ENCODE assay signal across 9 cellular contexts in the genomic region with DNA sequence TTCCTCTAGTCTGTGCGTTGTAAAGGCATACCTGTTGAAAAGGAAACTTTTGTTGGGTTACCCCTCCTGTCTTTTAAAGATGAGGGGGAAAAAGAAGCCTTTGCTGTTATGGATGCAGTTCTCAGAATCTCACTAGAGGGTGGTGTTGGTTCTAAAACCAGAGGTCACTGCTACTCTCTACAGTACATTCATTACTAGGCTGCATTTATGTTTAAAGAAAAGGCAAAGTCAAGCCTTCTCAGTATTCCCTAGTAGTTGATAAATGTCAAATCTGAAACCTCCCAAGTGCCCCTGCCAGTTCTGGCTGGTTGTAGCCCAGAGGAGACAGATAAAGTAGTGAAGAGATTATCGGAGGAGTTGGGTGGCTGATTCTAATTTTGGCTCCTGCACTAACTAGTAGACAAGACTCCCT. TPM values are rescaled to one million over a fixed set of nuclear protein-coding genes. Genes with fewer than 3 reads are reported as not detected.
DNase-seq lines count a peak whose midpoint lies in the region; ATAC-seq, FAIRE-seq and TF ChIP-seq lines count a peak whose summit lies in the region.
"Had no signal": no experiment of that assay in that cellular context is flagged by ENCODE, and none has a peak within 500 bp of the region (broad histone marks: within the 10 kb centered on the region; RNA-seq: fewer than 3 reads in every experiment).

No MANE protein-coding gene starts in this region.

- peak; percentile 33 for DNase-seq in stimulated activated CD4-positive, alpha-beta T cell treated with anti-CD3 and anti-CD28 coated beads, Interleukin-4, amount 100 ng/mL, for 24 hours
- DNase-seq in stimulated activated CD4-positive, alpha-beta T cell treated with anti-CD3 and anti-CD28 coated beads, Interleukin-4, amount 100 ng/mL, for 4 hours = no peak
- DNase-seq in NCI-H748 (lab: John Stamatoyannopoulos, UW; ENCODE audit: unreplicated experiment) (peak; percentile 62), astrocyte (ENCODE audit: low read depth) (peak; percentile 19), hepatic stellate cell (ENCODE audit: low spot score) (peak; percentile 39), smooth muscle cell (lab: John Stamatoyannopoulos, UW; ENCODE audit: unreplicated experiment) (no peak)
- no peak for DNase-seq in stimulated activated CD4-positive, alpha-beta T cell treated with anti-CD3 and anti-CD28 coated beads, Interleukin-1b, Interleukin-23, amount 100 ng/mL, for 48 hours

- no peak for FAIRE-seq in astrocyte (lab: Jason Lieb, UNC)

- H3K27me3 Mint-ChIP-seq in astrocyte (ENCODE audit: low read depth, unreplicated experiment) = peaks cover 15% of the 10 kb centered on the region

- no peaks in the 10 kb centered on the region for H4K20me1 ChIP-seq in astrocyte (ENCODE audit: insufficient read depth, low read length)
- no peaks in the 10 kb centered on the region for H4K20me1 ChIP-seq in smooth muscle cell (ENCODE audit: low read depth)

- peak; percentile 33 for ATAC-seq in HG02870 (IDR thresholded peaks at IDR 0.05; ENCODE audit: unreplicated experiment)

- H2AFZ ChIP-seq in astrocyte (ENCODE audit: low read depth, low read length) (no peak overlapping the region), smooth muscle cell (ENCODE audit: low read depth) (no peak overlapping the region)

- 20% methylated on average over 2 of the region's 2 CpGs for WGBS in smooth muscle cell (ENCODE audit: low lambda C conversion rate)

- peaks cover 2% of the 10 kb centered on the region for H3K4me1 Mint-ChIP-seq in astrocyte (ENCODE audit: low read depth, unreplicated experiment)

- H3K9ac ChIP-seq in astrocyte (ENCODE audit: low read length) = no peak overlapping the region
- H3K9ac ChIP-seq in smooth muscle cell (ENCODE audit: low read depth) = no peak overlapping the region

- H3K27ac Mint-ChIP-seq in astrocyte (ENCODE audit: unreplicated experiment) = no peak overlapping the region

- H3K4me3 Mint-ChIP-seq in astrocyte (ENCODE audit: unreplicated experiment) = no peak overlapping the region

- H3K4me2 ChIP-seq in astrocyte (ENCODE audit: low read length) = no peak overlapping the region
- no peak overlapping the region for H3K4me2 ChIP-seq in smooth muscle cell

- H3K36me3 ChIP-seq in astrocyte (ENCODE audit: insufficient read depth, low read length) = no peaks in the 10 kb centered on the region
- H3K36me3 ChIP-seq in smooth muscle cell (ENCODE audit: low read depth) = no peaks in the 10 kb centered on the region

- no peak overlapping the region for H3K27ac ChIP-seq in astrocyte (ENCODE audit: low read depth, low read length)
- no peak overlapping the region for H3K27ac ChIP-seq in smooth muscle cell (ENCODE audit: low read depth)
- H3K27ac ChIP-seq: epithelial cell of prostate had no signal

- no peaks in the 10 kb centered on the region for H3K9me3 Mint-ChIP-seq in astrocyte (ENCODE audit: unreplicated experiment)

- H3K27me3 ChIP-seq in astrocyte (ENCODE audit: insufficient read depth, low read length) = peaks cover 22% of the 10 kb centered on the region
- H3K27me3 ChIP-seq in smooth muscle cell (ENCODE audit: low read depth) = peaks cover 20% of the 10 kb centered on the region

- no peaks in the 10 kb centered on the region for H3K9me3 ChIP-seq in astrocyte (ENCODE audit: insufficient read depth, low read depth, low read length)
- no peaks in the 10 kb centered on the region for H3K9me3 ChIP-seq in smooth muscle cell (replicated peaks; ENCODE audit: low read depth)

- TF ChIP-seq CTCF in astrocyte (IDR thresholded peaks at IDR 0.05; ENCODE audit: insufficient read depth, low read depth, low read length) (peak; percentile 86), smooth muscle cell (IDR thresholded peaks at IDR 0.05; ENCODE audit: borderline replicate concordance, insufficient read depth, poor library complexity, severe bottlenecking) (peak; percentile 79)

- no peaks in the 10 kb centered on the region for H3K36me3 Mint-ChIP-seq in astrocyte (ENCODE audit: low read depth, unreplicated experiment)

- H3K4me1 ChIP-seq in astrocyte (ENCODE audit: insufficient read depth, low read length) (peaks cover 3% of the 10 kb centered on the region), smooth muscle cell (ENCODE audit: low read depth) (peaks cover 13% of the 10 kb centered on the region)

- H3K4me3 ChIP-seq in astrocyte (ENCODE audit: insufficient read depth, low read depth, low read length) = no peak overlapping the region
- no peak overlapping the region for H3K4me3 ChIP-seq in smooth muscle cell

- no peaks in the 10 kb centered on the region for H3F3A ChIP-seq in smooth muscle cell (ENCODE audit: low read depth)

- no peaks in the 10 kb centered on the region for H3K79me2 ChIP-seq in astrocyte (ENCODE audit: insufficient read depth, low read length)
- H3K79me2 ChIP-seq in smooth muscle cell (ENCODE audit: low read depth) = no peaks in the 10 kb centered on the region

RNA-seq across cellular contexts. Expression of a gene that starts 1.4 kb away (rescaled TPM):
- total RNA-seq in astrocyte (0.84 and 1.6 TPM in 2 replicates), smooth muscle cell (1.3 and 2.0 TPM in 2 replicates)
- polyA plus RNA-seq in smooth muscle cell = 0.64 and 0.87 TPM in 2 replicates

RNA-seq across cellular contexts. Expression of a gene that starts 17.9 kb away (rescaled TPM):
- total RNA-seq in astrocyte = not detected in 2 replicates
- total RNA-seq in smooth muscle cell = not detected in 2 replicates
- 0.25 TPM in 1 of 2 replicates, not detected in the other for polyA plus RNA-seq in smooth muscle cell

Comparison
In these comparisons a context has a peak if more than half of its experiments do, and no peak if none do; other contexts are left out.
1. DNase-seq: peak in stimulated activated CD4-positive, alpha-beta T cell treated with anti-CD3 and anti-CD28 coated beads, Interleukin-4, amount 100 ng/mL, for 24 hours (single experiment), NCI-H748 (single experiment), astrocyte (single experiment) and hepatic stellate cell (single experiment); none in stimulated activated CD4-positive, alpha-beta T cell treated with anti-CD3 and anti-CD28 coated beads, Interleukin-4, amount 100 ng/mL, for 4 hours (0 of 2), smooth muscle cell (single experiment) and stimulated activated CD4-positive, alpha-beta T cell treated with anti-CD3 and anti-CD28 coated beads, Interleukin-1b, Interleukin-23, amount 100 ng/mL, for 48 hours (single experiment).